In genomic region chr9:99103909-99104458, GRCh38 we compare ENCODE assay signal across 8 cellular contexts. TPM values are rescaled to one million over a fixed set of nuclear protein-coding genes. Genes with fewer than 3 reads are reported as not detected.
A peak's percentile ranks its signal among the peaks of the same experiment; 100 is the strongest.
DNase-seq lines count a peak whose midpoint lies in the region; ATAC-seq and TF ChIP-seq lines count a peak whose summit lies in the region.

No MANE protein-coding gene starts in this region.

- peak overlapping the region; percentile 90 to 97 for H3K27ac ChIP-seq in breast epithelium

- no peak for ATAC-seq in GM19452 (IDR thresholded peaks at IDR 0.05; ENCODE audit: unreplicated experiment)

- no peaks in the 10 kb centered on the region for H3K27me3 ChIP-seq in breast epithelium

- TF ChIP-seq POLR2A in breast epithelium (IDR thresholded peaks at IDR 0.05), result no peak

- CTCF ChIA-PET in AG04449 (lab: Yijun Ruan, JAX), result interaction anchor here (0.7 to 2.4 kb wide), 15 partner anchors 12 to 298 kb away, joined by 3 to 14 read pairs (median 4); no protein-coding TSS in a partner anchor

- intact Hi-C loops in breast epithelium (cut with DNase I; ENCODE audit: low total_unique reads), result no loop called here

- no peaks in the 10 kb centered on the region for H3K36me3 ChIP-seq in breast epithelium

- H3K4me3 Mint-ChIP-seq in IgD-negative memory B cell, result peak overlapping the region; percentile 70 to 94 (median 89)

- peaks cover 0 to 4% (median 0%) of the 10 kb centered on the region in 3 donors for H3K9me3 Mint-ChIP-seq in IgD-negative memory B cell

- H3K27ac Mint-ChIP-seq in IgD-negative memory B cell, result peak overlapping the region in 2 of 3 donors; percentile 23 to 80

- H3K36me3 Mint-ChIP-seq in IgD-negative memory B cell, result no peaks in the 10 kb centered on the region

- H3K4me3 ChIP-seq in AG04449 (ENCODE audit: low read depth, low read length) (peak overlapping the region; percentile 65), breast epithelium (peak overlapping the region; percentile 77 to 93 (median 85))

- TF ChIP-seq CTCF in AG04449 (IDR thresholded peaks at IDR 0.05; ENCODE audit: insufficient read depth, low read length, missing control alignments) (no peak), breast epithelium (IDR thresholded peaks at IDR 0.05) (no peak)

- POLR2A ChIA-PET in AG04449 (lab: Yijun Ruan, JAX), result interaction anchor here (0.5 to 1.9 kb wide), 6 partner anchors 10 to 257 kb away, joined by 3 to 9 read pairs (median 5); no protein-coding TSS in a partner anchor

- H3K27me3 Mint-ChIP-seq in IgD-negative memory B cell, result no peaks in the 10 kb centered on the region

- peaks cover 37 to 44% (median 38%) of the 10 kb centered on the region in 3 donors for H3K4me1 Mint-ChIP-seq in IgD-negative memory B cell

- DNase-seq in AG04449 (ENCODE audit: low read depth, low spot score), result no peak
- DNase-seq in breast epithelium (ENCODE audit: low spot score in 2 of 2), result peak in 1 of 2 donors; percentile 35
- peak; percentile 8 for DNase-seq in kidney tubule cell (ENCODE audit: low spot score)
- DNase-seq in superior temporal gyrus (ENCODE audit: extremely low spot score), result peak; percentile 58
- DNase-seq in NCI-H510A (lab: John Stamatoyannopoulos, UW), result no peak
- DNase-seq in cortex of kidney (lab: John Stamatoyannopoulos, UW), result no peak

- peaks cover 0 to 11% of the 10 kb centered on the region in 2 donors for H3K4me1 ChIP-seq in breast epithelium

- no peaks in the 10 kb centered on the region for H3K9me3 ChIP-seq in breast epithelium

RNA-seq across cellular contexts. Expression of gene TGFBR1, which starts 0.9 kb away (rescaled TPM):
- polyA plus RNA-seq in IgD-negative memory B cell, result 9.2 TPM
- 10 to 100 TPM; 33.1 to 35.4 (median 34.5) TPM for total RNA-seq in breast epithelium

Comparison
In these comparisons a context has a peak if more than half of its experiments do, and no peak if none do; other contexts are left out.
1. DNase-seq: peak in kidney tubule cell (single experiment) and superior temporal gyrus (single experiment); none in AG04449 (single experiment), NCI-H510A (single experiment) and cortex of kidney (single experiment).